ENCODE assay signal across 8 cellular contexts in genomic region chr7:35800718-35801391, GRCh38. TPM values are rescaled to one million over a fixed set of nuclear protein-coding genes. Genes with fewer than 3 reads are reported as not detected.
DNase-seq lines count a peak whose midpoint lies in the region; ATAC-seq and TF ChIP-seq lines count a peak whose summit lies in the region.

Gene SEPTIN7, plus strand, starts transcription at chr7:35801057. Its CDS starts 153 bp downstream, at chr7:35801210.

- peak within 1 kb of the TSS; percentile 94 for H3K9ac ChIP-seq in SU-DHL-6 (ENCODE audit: low read length)

- H3K9me3 ChIP-seq in SU-DHL-6 (ENCODE audit: insufficient read depth, low read length) (no peaks in the 10 kb centered on the region), thymus (ENCODE audit: control insufficient read depth) (no peaks in the 10 kb centered on the region)

- H3K36me3 ChIP-seq in SU-DHL-6 (ENCODE audit: low read length) (no peaks in the 10 kb centered on the region), thymus (ENCODE audit: control insufficient read depth, insufficient read depth) (no peaks in the 10 kb centered on the region)

- H3K27ac ChIP-seq in SU-DHL-6 (ENCODE audit: low read depth, low read length) (peak within 1 kb of the TSS; percentile 91), thymus (ENCODE audit: low read depth) (peak within 1 kb of the TSS; percentile 100)

- no peaks in the 10 kb centered on the region for H3K9me2 ChIP-seq in SU-DHL-6 (replicated peaks; ENCODE audit: insufficient read depth, low read length)

- POLR2A ChIA-PET in activated naive CD8-positive, alpha-beta T cell treated with anti-CD3 and anti-CD28 coated beads, Interleukin-2, amount 10 ng/mL, durations not matched to agents 7 days and 5 days (lab: Charles Lee) = interaction anchor here (0.5 to 4.1 kb wide), 26 partner anchors 8 to 1373 kb away, joined by 3 to 76 read pairs (median 4); partner anchors contain the start of gene HERPUD2

- H3K36me3 Mint-ChIP-seq in activated naive CD8-positive, alpha-beta T cell treated with anti-CD3 and anti-CD28 coated beads, Interleukin-2, amount 10 ng/mL, durations not matched to agents 7 days and 5 days = peaks cover 20% of the 10 kb centered on the region
- no peaks in the 10 kb centered on the region for H3K36me3 Mint-ChIP-seq in glutamatergic neuron (ENCODE audit: unreplicated experiment)
- peaks cover 3% of the 10 kb centered on the region for H3K36me3 Mint-ChIP-seq in osteocyte (ENCODE audit: unreplicated experiment)

- WGBS in thymus = under 1% methylated on average over 62 of the region's 62 CpGs

- peaks cover 29% of the 10 kb centered on the region for H3K4me1 Mint-ChIP-seq in activated naive CD8-positive, alpha-beta T cell treated with anti-CD3 and anti-CD28 coated beads, Interleukin-2, amount 10 ng/mL, durations not matched to agents 7 days and 5 days
- H3K4me1 Mint-ChIP-seq in glutamatergic neuron (ENCODE audit: low read depth, unreplicated experiment) (peaks cover 22% of the 10 kb centered on the region), osteocyte (ENCODE audit: unreplicated experiment) (peaks cover 41% of the 10 kb centered on the region)

- peak within 1 kb of the TSS; percentile 76 for H2AFZ ChIP-seq in SU-DHL-6 (ENCODE audit: low read depth, low read length, severe bottlenecking)

- TF ChIP-seq POLR2A in GM10847 (IDR thresholded peaks at IDR 0.05; ENCODE audit: extremely low read depth, insufficient read length) = peak; percentile 68

- DNase-seq in NCI-H128 (lab: John Stamatoyannopoulos, UW; ENCODE audit: unreplicated experiment) (peak; percentile 97), glutamatergic neuron (peak; percentile 98), osteocyte (ENCODE audit: extremely low spot score, unreplicated experiment) (peak; percentile 100)
- peak; percentile 98 for DNase-seq in activated naive CD8-positive, alpha-beta T cell treated with anti-CD3 and anti-CD28 coated beads, Interleukin-2, amount 10 ng/mL, durations not matched to agents 7 days and 5 days

- peaks cover 47% of the 10 kb centered on the region for H3K79me2 ChIP-seq in SU-DHL-6 (ENCODE audit: insufficient read depth, low read length)

- H3K27ac Mint-ChIP-seq in activated naive CD8-positive, alpha-beta T cell treated with anti-CD3 and anti-CD28 coated beads, Interleukin-2, amount 10 ng/mL, durations not matched to agents 7 days and 5 days = peak within 1 kb of the TSS; percentile 98
- H3K27ac Mint-ChIP-seq in glutamatergic neuron (ENCODE audit: unreplicated experiment) (peak within 1 kb of the TSS; percentile 97), osteocyte (ENCODE audit: unreplicated experiment) (peak within 1 kb of the TSS; percentile 99)

- H3K27me3 Mint-ChIP-seq in activated naive CD8-positive, alpha-beta T cell treated with anti-CD3 and anti-CD28 coated beads, Interleukin-2, amount 10 ng/mL, durations not matched to agents 7 days and 5 days = no peaks in the 10 kb centered on the region
- H3K27me3 Mint-ChIP-seq in glutamatergic neuron (ENCODE audit: unreplicated experiment) (peaks cover 9% of the 10 kb centered on the region), osteocyte (ENCODE audit: unreplicated experiment) (no peaks in the 10 kb centered on the region)

- H3K4me3 Mint-ChIP-seq in activated naive CD8-positive, alpha-beta T cell treated with anti-CD3 and anti-CD28 coated beads, Interleukin-2, amount 10 ng/mL, durations not matched to agents 7 days and 5 days = peak within 1 kb of the TSS; percentile 94
- peak within 1 kb of the TSS; percentile 93 for H3K4me3 Mint-ChIP-seq in glutamatergic neuron (ENCODE audit: unreplicated experiment)
- peak within 1 kb of the TSS; percentile 94 for H3K4me3 Mint-ChIP-seq in osteocyte (ENCODE audit: unreplicated experiment)

- H3K4me2 ChIP-seq in SU-DHL-6 (ENCODE audit: low read depth, low read length, poor library complexity, severe bottlenecking) = peak within 1 kb of the TSS; percentile 82

- H3K4me3 ChIP-seq in SU-DHL-6 (ENCODE audit: insufficient read depth, low read length, poor library complexity, severe bottlenecking) (peak within 1 kb of the TSS; percentile 84), thymus (ENCODE audit: low read length) (peak within 1 kb of the TSS; percentile 93)

- TF ChIP-seq CTCF in SU-DHL-6 (IDR thresholded peaks at IDR 0.05; ENCODE audit: insufficient read depth, low read length, poor library complexity, severe bottlenecking) (no peak), glutamatergic neuron (IDR thresholded peaks at IDR 0.05; ENCODE audit: partially characterized antibody, unreplicated experiment) (no peak), osteocyte (IDR thresholded peaks at IDR 0.05) (no peak)

- H3K4me1 ChIP-seq in thymus (ENCODE audit: control insufficient read depth, insufficient read depth, low read length) = peaks cover 8% of the 10 kb centered on the region

- H3K27me3 ChIP-seq in SU-DHL-6 (ENCODE audit: low read length) (no peaks in the 10 kb centered on the region), thymus (ENCODE audit: control insufficient read depth, insufficient read depth) (no peaks in the 10 kb centered on the region)

- H3K9me3 Mint-ChIP-seq in activated naive CD8-positive, alpha-beta T cell treated with anti-CD3 and anti-CD28 coated beads, Interleukin-2, amount 10 ng/mL, durations not matched to agents 7 days and 5 days = no peaks in the 10 kb centered on the region
- H3K9me3 Mint-ChIP-seq in glutamatergic neuron (ENCODE audit: unreplicated experiment) (peaks cover 17% of the 10 kb centered on the region), osteocyte (ENCODE audit: unreplicated experiment) (no peaks in the 10 kb centered on the region)

- peaks cover 36% of the 10 kb centered on the region for H4K20me1 ChIP-seq in SU-DHL-6 (ENCODE audit: low read depth, low read length)

- ATAC-seq in HG02678 (IDR thresholded peaks at IDR 0.05; ENCODE audit: unreplicated experiment) = peak; percentile 84
- ATAC-seq in activated naive CD8-positive, alpha-beta T cell treated with anti-CD3 and anti-CD28 coated beads, Interleukin-2, amount 10 ng/mL, durations not matched to agents 7 days and 5 days (ENCODE audit: low read depth) = peak; percentile 92

- 0 out of 2 replicates have a peak, but pooled peaks cover 11% of the 10 kb centered on the region for H3F3A ChIP-seq in SU-DHL-6 (ENCODE audit: insufficient read depth)

RNA-seq across cellular contexts. Expression of gene SEPTIN7, which starts in this region (rescaled TPM):
- total RNA-seq in activated naive CD8-positive, alpha-beta T cell treated with anti-CD3 and anti-CD28 coated beads, Interleukin-2, amount 10 ng/mL, durations not matched to agents 7 days and 5 days = 100 to 1,000 TPM; 264 to 266 TPM
- total RNA-seq in glutamatergic neuron (ENCODE audit: unreplicated experiment) (189 TPM), osteocyte (349 and 355 TPM in 2 replicates)
- 258 TPM for polyA plus RNA-seq in thymus

Comparison
In these comparisons a context has a peak if more than half of its experiments do, and no peak if none do; other contexts are left out.
1. Peak in every context shown above with its lines: DNase-seq, ATAC-seq, H3K4me3 ChIP-seq and H3K27ac ChIP-seq.